1 cellular context compared by ENCODE assay signal in the genomic region with DNA sequence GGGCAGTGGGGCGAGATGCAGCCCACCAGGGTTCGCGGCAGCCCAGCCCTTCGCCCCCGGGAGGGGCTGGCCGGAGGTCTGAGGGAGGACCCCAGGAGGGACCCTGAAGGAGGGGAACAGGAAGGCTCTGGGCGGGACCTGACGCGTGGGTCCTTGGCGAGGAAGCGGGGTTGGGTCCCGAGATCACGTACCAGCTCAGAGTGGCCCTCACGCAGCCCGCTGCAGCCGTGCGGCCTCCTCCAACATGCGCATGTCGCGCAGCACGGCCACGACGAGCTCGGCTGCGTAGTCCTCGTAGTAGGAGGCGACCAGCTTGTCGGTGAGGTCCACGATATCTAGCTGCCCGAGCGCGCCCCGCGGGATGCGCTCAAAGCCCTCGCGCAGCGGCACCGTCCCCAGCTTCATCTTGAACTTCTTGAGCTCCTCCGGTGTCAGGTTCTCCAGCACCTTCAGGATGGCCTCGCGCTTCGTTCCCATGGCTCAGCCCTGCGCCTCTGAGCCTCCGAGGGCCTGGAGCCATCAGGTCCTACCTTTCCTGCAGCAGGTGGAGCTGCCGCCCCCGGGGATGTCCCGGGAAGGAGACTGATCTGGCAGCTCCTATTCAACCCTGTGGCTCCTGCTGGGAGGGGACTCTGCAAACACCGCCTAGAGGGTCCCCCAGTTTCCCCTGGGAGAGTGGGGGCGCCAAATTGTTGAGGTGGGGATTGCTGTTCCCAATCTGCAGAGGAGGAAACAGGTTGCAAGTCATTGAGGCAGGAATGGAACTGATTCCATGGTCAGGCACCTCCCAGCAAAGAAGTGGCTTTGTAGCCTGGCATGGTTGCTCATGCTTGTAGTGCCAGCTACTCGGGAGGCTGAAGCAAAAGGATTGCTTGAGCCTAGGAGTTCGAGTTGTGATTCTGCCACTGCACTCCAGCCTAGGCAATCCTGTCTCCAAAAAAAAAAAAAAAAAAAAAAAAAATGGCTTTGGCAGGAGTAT.
TF ChIP-seq lines count a peak whose summit lies in the region.

A gene (minus strand): TSS at position 584 of the 979 bp plus-strand sequence. CDS start 107 bp downstream, at position 477.

TF ChIP-seq in WTC11, 78 proteins besides CTCF, POLR2A, EP300 and RAD21 (continued from another document):
- TF ChIP-seq, protein P1, sequence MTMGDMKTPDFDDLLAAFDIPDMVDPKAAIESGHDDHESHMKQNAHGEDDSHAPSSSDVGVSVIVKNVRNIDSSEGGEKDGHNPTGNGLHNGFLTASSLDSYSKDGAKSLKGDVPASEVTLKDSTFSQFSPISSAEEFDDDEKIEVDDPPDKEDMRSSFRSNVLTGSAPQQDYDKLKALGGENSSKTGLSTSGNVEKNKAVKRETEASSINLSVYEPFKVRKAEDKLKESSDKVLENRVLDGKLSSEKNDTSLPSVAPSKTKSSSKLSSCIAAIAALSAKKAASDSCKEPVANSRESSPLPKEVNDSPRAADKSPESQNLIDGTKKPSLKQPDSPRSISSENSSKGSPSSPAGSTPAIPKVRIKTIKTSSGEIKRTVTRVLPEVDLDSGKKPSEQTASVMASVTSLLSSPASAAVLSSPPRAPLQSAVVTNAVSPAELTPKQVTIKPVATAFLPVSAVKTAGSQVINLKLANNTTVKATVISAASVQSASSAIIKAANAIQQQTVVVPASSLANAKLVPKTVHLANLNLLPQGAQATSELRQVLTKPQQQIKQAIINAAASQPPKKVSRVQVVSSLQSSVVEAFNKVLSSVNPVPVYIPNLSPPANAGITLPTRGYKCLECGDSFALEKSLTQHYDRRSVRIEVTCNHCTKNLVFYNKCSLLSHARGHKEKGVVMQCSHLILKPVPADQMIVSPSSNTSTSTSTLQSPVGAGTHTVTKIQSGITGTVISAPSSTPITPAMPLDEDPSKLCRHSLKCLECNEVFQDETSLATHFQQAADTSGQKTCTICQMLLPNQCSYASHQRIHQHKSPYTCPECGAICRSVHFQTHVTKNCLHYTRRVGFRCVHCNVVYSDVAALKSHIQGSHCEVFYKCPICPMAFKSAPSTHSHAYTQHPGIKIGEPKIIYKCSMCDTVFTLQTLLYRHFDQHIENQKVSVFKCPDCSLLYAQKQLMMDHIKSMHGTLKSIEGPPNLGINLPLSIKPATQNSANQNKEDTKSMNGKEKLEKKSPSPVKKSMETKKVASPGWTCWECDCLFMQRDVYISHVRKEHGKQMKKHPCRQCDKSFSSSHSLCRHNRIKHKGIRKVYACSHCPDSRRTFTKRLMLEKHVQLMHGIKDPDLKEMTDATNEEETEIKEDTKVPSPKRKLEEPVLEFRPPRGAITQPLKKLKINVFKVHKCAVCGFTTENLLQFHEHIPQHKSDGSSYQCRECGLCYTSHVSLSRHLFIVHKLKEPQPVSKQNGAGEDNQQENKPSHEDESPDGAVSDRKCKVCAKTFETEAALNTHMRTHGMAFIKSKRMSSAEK (CRISPR knock-in tag; IDR thresholded peaks at IDR 0.05; ENCODE audit: borderline replicate concordance) = no peak
- TF ChIP-seq, protein P2, sequence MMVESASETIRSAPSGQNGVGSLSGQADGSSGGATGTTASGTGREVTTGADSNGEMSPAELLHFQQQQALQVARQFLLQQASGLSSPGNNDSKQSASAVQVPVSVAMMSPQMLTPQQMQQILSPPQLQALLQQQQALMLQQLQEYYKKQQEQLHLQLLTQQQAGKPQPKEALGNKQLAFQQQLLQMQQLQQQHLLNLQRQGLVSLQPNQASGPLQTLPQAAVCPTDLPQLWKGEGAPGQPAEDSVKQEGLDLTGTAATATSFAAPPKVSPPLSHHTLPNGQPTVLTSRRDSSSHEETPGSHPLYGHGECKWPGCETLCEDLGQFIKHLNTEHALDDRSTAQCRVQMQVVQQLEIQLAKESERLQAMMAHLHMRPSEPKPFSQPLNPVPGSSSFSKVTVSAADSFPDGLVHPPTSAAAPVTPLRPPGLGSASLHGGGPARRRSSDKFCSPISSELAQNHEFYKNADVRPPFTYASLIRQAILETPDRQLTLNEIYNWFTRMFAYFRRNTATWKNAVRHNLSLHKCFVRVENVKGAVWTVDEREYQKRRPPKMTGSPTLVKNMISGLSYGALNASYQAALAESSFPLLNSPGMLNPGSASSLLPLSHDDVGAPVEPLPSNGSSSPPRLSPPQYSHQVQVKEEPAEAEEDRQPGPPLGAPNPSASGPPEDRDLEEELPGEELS (CRISPR knock-in tag; IDR thresholded peaks at IDR 0.05) = peak; percentile 53; the same call in 1 of the 2 replicates
- TF ChIP-seq, protein P3, sequence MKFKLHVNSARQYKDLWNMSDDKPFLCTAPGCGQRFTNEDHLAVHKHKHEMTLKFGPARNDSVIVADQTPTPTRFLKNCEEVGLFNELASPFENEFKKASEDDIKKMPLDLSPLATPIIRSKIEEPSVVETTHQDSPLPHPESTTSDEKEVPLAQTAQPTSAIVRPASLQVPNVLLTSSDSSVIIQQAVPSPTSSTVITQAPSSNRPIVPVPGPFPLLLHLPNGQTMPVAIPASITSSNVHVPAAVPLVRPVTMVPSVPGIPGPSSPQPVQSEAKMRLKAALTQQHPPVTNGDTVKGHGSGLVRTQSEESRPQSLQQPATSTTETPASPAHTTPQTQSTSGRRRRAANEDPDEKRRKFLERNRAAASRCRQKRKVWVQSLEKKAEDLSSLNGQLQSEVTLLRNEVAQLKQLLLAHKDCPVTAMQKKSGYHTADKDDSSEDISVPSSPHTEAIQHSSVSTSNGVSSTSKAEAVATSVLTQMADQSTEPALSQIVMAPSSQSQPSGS (CRISPR knock-in tag; IDR thresholded peaks at IDR 0.05; ENCODE audit: borderline replicate concordance, low read depth) = no peak
- TF ChIP-seq, protein P4, sequence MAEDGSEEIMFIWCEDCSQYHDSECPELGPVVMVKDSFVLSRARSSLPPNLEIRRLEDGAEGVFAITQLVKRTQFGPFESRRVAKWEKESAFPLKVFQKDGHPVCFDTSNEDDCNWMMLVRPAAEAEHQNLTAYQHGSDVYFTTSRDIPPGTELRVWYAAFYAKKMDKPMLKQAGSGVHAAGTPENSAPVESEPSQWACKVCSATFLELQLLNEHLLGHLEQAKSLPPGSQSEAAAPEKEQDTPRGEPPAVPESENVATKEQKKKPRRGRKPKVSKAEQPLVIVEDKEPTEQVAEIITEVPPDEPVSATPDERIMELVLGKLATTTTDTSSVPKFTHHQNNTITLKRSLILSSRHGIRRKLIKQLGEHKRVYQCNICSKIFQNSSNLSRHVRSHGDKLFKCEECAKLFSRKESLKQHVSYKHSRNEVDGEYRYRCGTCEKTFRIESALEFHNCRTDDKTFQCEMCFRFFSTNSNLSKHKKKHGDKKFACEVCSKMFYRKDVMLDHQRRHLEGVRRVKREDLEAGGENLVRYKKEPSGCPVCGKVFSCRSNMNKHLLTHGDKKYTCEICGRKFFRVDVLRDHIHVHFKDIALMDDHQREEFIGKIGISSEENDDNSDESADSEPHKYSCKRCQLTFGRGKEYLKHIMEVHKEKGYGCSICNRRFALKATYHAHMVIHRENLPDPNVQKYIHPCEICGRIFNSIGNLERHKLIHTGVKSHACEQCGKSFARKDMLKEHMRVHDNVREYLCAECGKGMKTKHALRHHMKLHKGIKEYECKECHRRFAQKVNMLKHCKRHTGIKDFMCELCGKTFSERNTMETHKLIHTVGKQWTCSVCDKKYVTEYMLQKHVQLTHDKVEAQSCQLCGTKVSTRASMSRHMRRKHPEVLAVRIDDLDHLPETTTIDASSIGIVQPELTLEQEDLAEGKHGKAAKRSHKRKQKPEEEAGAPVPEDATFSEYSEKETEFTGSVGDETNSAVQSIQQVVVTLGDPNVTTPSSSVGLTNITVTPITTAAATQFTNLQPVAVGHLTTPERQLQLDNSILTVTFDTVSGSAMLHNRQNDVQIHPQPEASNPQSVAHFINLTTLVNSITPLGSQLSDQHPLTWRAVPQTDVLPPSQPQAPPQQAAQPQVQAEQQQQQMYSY (CRISPR knock-in tag; IDR thresholded peaks at IDR 0.05) = no peak
- TF ChIP-seq JUN (CRISPR knock-in tag; IDR thresholded peaks at IDR 0.05) (peak; percentile 69; the same call in 1 of the 2 replicates), CREM (CRISPR knock-in tag; IDR thresholded peaks at IDR 0.05) (0 out of 2 replicates have a peak, but pooled peaks have one; percentile 12), NFE2L1 (CRISPR knock-in tag; IDR thresholded peaks at IDR 0.05) (peak; percentile 79; the same call in 1 of the 2 replicates), FOXP1 (CRISPR knock-in tag; IDR thresholded peaks at IDR 0.05; ENCODE audit: borderline replicate concordance) (peak; percentile 91), MYBL2 (CRISPR knock-in tag; IDR thresholded peaks at IDR 0.05) (peak; percentile 70), ZNF219 (CRISPR knock-in tag; IDR thresholded peaks at IDR 0.05; ENCODE audit: borderline replicate concordance) (no peak), SOX15 (CRISPR knock-in tag; IDR thresholded peaks at IDR 0.05) (no peak), FOXK1 (CRISPR knock-in tag; IDR thresholded peaks at IDR 0.05) (peak; percentile 73; the same call in 1 of the 2 replicates), TCF7 (CRISPR knock-in tag; IDR thresholded peaks at IDR 0.05; ENCODE audit: low read depth) (0 out of 2 replicates have a peak, but pooled peaks have one; percentile 72), ZNF232 (CRISPR knock-in tag; IDR thresholded peaks at IDR 0.05) (0 out of 2 replicates have a peak, but pooled peaks have one; percentile 39), CBFB (CRISPR knock-in tag; IDR thresholded peaks at IDR 0.05; ENCODE audit: low read depth) (no peak), ZNF138 (CRISPR knock-in tag; conservative IDR thresholded peaks at IDR 0.05) (no peak), SP1 (CRISPR knock-in tag; conservative IDR thresholded peaks at IDR 0.05) (0 out of 2 replicates have a peak, but pooled peaks have one; percentile 44)
- TF ChIP-seq, protein P5, sequence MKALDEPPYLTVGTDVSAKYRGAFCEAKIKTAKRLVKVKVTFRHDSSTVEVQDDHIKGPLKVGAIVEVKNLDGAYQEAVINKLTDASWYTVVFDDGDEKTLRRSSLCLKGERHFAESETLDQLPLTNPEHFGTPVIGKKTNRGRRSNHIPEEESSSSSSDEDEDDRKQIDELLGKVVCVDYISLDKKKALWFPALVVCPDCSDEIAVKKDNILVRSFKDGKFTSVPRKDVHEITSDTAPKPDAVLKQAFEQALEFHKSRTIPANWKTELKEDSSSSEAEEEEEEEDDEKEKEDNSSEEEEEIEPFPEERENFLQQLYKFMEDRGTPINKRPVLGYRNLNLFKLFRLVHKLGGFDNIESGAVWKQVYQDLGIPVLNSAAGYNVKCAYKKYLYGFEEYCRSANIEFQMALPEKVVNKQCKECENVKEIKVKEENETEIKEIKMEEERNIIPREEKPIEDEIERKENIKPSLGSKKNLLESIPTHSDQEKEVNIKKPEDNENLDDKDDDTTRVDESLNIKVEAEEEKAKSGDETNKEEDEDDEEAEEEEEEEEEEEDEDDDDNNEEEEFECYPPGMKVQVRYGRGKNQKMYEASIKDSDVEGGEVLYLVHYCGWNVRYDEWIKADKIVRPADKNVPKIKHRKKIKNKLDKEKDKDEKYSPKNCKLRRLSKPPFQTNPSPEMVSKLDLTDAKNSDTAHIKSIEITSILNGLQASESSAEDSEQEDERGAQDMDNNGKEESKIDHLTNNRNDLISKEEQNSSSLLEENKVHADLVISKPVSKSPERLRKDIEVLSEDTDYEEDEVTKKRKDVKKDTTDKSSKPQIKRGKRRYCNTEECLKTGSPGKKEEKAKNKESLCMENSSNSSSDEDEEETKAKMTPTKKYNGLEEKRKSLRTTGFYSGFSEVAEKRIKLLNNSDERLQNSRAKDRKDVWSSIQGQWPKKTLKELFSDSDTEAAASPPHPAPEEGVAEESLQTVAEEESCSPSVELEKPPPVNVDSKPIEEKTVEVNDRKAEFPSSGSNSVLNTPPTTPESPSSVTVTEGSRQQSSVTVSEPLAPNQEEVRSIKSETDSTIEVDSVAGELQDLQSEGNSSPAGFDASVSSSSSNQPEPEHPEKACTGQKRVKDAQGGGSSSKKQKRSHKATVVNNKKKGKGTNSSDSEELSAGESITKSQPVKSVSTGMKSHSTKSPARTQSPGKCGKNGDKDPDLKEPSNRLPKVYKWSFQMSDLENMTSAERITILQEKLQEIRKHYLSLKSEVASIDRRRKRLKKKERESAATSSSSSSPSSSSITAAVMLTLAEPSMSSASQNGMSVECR (CRISPR knock-in tag; IDR thresholded peaks at IDR 0.05; ENCODE audit: borderline replicate concordance) = peak; percentile 80
- TF ChIP-seq, protein P6, sequence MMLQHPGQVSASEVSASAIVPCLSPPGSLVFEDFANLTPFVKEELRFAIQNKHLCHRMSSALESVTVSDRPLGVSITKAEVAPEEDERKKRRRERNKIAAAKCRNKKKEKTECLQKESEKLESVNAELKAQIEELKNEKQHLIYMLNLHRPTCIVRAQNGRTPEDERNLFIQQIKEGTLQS (CRISPR knock-in tag; conservative IDR thresholded peaks at IDR 0.05) = no peak
- TF ChIP-seq, protein P7, sequence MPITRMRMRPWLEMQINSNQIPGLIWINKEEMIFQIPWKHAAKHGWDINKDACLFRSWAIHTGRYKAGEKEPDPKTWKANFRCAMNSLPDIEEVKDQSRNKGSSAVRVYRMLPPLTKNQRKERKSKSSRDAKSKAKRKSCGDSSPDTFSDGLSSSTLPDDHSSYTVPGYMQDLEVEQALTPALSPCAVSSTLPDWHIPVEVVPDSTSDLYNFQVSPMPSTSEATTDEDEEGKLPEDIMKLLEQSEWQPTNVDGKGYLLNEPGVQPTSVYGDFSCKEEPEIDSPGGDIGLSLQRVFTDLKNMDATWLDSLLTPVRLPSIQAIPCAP (CRISPR knock-in tag; IDR thresholded peaks at IDR 0.05) = peak; percentile 56; the same call in 1 of the 2 replicates
- TF ChIP-seq, protein P8, sequence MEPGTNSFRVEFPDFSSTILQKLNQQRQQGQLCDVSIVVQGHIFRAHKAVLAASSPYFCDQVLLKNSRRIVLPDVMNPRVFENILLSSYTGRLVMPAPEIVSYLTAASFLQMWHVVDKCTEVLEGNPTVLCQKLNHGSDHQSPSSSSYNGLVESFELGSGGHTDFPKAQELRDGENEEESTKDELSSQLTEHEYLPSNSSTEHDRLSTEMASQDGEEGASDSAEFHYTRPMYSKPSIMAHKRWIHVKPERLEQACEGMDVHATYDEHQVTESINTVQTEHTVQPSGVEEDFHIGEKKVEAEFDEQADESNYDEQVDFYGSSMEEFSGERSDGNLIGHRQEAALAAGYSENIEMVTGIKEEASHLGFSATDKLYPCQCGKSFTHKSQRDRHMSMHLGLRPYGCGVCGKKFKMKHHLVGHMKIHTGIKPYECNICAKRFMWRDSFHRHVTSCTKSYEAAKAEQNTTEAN (CRISPR knock-in tag; IDR thresholded peaks at IDR 0.05) = peak; percentile 85; the same call in 1 of the 2 replicates
- TF ChIP-seq, protein P9, sequence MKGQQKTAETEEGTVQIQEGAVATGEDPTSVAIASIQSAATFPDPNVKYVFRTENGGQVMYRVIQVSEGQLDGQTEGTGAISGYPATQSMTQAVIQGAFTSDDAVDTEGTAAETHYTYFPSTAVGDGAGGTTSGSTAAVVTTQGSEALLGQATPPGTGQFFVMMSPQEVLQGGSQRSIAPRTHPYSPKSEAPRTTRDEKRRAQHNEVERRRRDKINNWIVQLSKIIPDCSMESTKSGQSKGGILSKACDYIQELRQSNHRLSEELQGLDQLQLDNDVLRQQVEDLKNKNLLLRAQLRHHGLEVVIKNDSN (CRISPR knock-in tag; IDR thresholded peaks at IDR 0.05) = peak; percentile 58; the same call in 1 of the 2 replicates
- TF ChIP-seq, protein P10, sequence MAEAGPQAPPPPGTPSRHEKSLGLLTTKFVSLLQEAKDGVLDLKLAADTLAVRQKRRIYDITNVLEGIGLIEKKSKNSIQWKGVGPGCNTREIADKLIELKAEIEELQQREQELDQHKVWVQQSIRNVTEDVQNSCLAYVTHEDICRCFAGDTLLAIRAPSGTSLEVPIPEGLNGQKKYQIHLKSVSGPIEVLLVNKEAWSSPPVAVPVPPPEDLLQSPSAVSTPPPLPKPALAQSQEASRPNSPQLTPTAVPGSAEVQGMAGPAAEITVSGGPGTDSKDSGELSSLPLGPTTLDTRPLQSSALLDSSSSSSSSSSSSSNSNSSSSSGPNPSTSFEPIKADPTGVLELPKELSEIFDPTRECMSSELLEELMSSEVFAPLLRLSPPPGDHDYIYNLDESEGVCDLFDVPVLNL (CRISPR knock-in tag; IDR thresholded peaks at IDR 0.05; ENCODE audit: borderline replicate concordance, low read depth) = peak; percentile 57; the same call in 1 of the 2 replicates
- TF ChIP-seq, protein P11, sequence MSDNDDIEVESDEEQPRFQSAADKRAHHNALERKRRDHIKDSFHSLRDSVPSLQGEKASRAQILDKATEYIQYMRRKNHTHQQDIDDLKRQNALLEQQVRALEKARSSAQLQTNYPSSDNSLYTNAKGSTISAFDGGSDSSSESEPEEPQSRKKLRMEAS (CRISPR knock-in tag; IDR thresholded peaks at IDR 0.05) = peak; percentile 95
